9 cellular contexts compared by ENCODE assay signal in genomic region chr14:98855926-98856325, GRCh38.
"Had no signal": no experiment of that assay in that cellular context is flagged by ENCODE, and none has a peak within 500 bp of the region (broad histone marks: within the 10 kb centered on the region; RNA-seq: fewer than 3 reads in every experiment).

No MANE protein-coding gene starts in this region.

- DNase-seq: GM23248, GOT3, H7, H9, HCEC 1CT, HFFc6 had no signal

- H2AFZ ChIP-seq: GM23248, GM23338 had no signal

- H3K9ac ChIP-seq: GM23248 had no signal

- H3K4me2 ChIP-seq: GM23338 had no signal

- H3K36me3 ChIP-seq: HAP-1 had no signal

- H3K4me3 ChIP-seq: GM23248, GM23338, HAP-1 had no signal

- H3K4me1 ChIP-seq: HAP-1 had no signal

- H3K27ac ChIP-seq: GM23248 had no signal

- H3K9me3 ChIP-seq: HAP-1 had no signal

- ATAC-seq: GM23338, HCT116 had no signal
